In the genomic region with DNA sequence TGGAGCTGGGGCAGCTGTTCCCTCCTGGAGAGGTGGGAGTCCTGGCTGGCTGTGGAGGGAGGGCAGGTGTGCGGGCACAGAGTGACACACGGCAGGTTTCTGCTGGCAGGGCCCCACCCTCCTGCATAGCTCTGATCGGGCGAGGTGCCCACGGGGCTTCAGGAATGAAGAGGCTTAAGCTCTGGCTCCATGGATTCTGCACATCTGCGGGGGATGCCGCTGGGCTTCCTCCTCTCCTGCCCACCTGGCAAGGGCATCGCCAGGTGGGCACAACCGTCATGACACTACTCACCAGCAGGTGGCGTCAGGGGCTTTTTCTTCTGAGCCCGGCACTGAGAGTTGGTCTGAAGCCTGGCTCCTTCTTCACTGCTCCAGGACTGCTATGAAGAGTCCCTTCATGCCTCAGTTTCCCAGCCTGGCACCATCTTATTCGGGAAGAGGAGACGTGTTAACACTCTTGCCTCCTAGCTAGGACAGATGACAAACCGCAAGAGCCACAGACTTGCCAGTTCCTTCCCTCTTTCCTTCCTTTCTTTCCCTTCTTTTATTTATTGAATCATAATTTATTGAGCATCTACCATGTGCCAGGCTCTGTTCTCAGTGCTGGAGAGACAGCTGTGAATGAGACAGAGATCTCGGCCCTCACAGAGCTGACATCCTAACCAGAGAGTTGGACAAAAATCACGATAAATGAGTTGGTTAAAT, we compare ENCODE assay signal across 1 cellular context.
TF ChIP-seq lines count a peak whose summit lies in the region.

No MANE protein-coding gene starts in this region.

TF ChIP-seq in GM23338, 12 proteins besides CTCF, POLR2A, EP300 and RAD21 (continued from another document):
- TF ChIP-seq, protein P1, sequence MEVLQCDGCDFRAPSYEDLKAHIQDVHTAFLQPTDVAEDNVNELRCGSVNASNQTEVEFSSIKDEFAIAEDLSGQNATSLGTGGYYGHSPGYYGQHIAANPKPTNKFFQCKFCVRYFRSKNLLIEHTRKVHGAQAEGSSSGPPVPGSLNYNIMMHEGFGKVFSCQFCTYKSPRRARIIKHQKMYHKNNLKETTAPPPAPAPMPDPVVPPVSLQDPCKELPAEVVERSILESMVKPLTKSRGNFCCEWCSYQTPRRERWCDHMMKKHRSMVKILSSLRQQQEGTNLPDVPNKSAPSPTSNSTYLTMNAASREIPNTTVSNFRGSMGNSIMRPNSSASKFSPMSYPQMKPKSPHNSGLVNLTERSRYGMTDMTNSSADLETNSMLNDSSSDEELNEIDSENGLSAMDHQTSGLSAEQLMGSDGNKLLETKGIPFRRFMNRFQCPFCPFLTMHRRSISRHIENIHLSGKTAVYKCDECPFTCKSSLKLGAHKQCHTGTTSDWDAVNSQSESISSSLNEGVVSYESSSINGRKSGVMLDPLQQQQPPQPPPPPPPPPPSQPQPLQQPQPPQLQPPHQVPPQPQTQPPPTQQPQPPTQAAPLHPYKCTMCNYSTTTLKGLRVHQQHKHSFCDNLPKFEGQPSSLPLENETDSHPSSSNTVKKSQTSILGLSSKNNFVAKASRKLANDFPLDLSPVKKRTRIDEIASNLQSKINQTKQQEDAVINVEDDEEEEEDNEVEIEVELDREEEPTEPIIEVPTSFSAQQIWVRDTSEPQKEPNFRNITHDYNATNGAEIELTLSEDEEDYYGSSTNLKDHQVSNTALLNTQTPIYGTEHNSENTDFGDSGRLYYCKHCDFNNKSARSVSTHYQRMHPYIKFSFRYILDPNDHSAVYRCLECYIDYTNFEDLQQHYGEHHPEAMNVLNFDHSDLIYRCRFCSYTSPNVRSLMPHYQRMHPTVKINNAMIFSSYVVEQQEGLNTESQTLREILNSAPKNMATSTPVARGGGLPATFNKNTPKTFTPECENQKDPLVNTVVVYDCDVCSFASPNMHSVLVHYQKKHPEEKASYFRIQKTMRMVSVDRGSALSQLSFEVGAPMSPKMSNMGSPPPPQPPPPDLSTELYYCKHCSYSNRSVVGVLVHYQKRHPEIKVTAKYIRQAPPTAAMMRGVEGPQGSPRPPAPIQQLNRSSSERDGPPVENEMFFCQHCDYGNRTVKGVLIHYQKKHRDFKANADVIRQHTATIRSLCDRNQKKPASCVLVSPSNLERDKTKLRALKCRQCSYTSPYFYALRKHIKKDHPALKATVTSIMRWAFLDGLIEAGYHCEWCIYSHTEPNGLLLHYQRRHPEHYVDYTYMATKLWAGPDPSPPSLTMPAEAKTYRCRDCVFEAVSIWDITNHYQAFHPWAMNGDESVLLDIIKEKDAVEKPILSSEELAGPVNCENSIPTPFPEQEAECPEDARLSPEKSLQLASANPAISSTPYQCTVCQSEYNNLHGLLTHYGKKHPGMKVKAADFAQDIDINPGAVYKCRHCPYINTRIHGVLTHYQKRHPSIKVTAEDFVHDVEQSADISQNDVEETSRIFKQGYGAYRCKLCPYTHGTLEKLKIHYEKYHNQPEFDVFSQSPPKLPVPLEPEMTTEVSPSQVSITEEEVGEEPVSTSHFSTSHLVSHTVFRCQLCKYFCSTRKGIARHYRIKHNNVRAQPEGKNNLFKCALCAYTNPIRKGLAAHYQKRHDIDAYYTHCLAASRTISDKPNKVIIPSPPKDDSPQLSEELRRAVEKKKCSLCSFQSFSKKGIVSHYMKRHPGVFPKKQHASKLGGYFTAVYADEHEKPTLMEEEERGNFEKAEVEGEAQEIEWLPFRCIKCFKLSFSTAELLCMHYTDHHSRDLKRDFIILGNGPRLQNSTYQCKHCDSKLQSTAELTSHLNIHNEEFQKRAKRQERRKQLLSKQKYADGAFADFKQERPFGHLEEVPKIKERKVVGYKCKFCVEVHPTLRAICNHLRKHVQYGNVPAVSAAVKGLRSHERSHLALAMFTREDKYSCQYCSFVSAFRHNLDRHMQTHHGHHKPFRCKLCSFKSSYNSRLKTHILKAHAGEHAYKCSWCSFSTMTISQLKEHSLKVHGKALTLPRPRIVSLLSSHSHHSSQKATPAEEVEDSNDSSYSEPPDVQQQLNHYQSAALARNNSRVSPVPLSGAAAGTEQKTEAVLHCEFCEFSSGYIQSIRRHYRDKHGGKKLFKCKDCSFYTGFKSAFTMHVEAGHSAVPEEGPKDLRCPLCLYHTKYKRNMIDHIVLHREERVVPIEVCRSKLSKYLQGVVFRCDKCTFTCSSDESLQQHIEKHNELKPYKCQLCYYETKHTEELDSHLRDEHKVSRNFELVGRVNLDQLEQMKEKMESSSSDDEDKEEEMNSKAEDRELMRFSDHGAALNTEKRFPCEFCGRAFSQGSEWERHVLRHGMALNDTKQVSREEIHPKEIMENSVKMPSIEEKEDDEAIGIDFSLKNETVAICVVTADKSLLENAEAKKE (CRISPR knock-in tag; IDR thresholded peaks at IDR 0.05) = no peak
- TF ChIP-seq ZNF331 (CRISPR knock-in tag; IDR thresholded peaks at IDR 0.05; ENCODE audit: low read depth) = no peak
- TF ChIP-seq STAT1 (IDR thresholded peaks at IDR 0.05; ENCODE audit: unreplicated experiment) = no peak
- TF ChIP-seq EZH2phosphoT487 (IDR thresholded peaks at IDR 0.05; ENCODE audit: unreplicated experiment) = no peak
- no peak for TF ChIP-seq EZH2 (IDR thresholded peaks at IDR 0.05; ENCODE audit: low read depth, unreplicated experiment)
- no peak for TF ChIP-seq NANOG (IDR thresholded peaks at IDR 0.05; ENCODE audit: borderline replicate concordance)
